ENCODE assay signal across 12 cellular contexts in genomic region chr6:129685640-129686031, GRCh38. TPM values are rescaled to one million over a fixed set of nuclear protein-coding genes. Genes with fewer than 3 reads are reported as not detected.
A peak's percentile ranks its signal among the peaks of the same experiment; 100 is the strongest.
DNase-seq lines count a peak whose midpoint lies in the region; ATAC-seq and TF ChIP-seq lines count a peak whose summit lies in the region.
"Had no signal": no experiment of that assay in that cellular context is flagged by ENCODE, and none has a peak within 500 bp of the region (broad histone marks: within the 10 kb centered on the region; RNA-seq: fewer than 3 reads in every experiment).

No MANE protein-coding gene starts in this region.

- H3K27ac ChIP-seq in DOHH2 (ENCODE audit: low read depth, low read length) (no peak overlapping the region), MM.1S (ENCODE audit: low read length) (peak overlapping the region; percentile 100; the same call in 1 of the 2 replicates), colonic mucosa (peak overlapping the region; percentile 46), psoas muscle (peak overlapping the region; percentile 90), SJCRH30 (no peak overlapping the region)

- TF ChIP-seq CTCF in DOHH2 (IDR thresholded peaks at IDR 0.05; ENCODE audit: low read depth, low read length, poor library complexity, severe bottlenecking), result no peak
- no peak for TF ChIP-seq CTCF in MM.1S (IDR thresholded peaks at IDR 0.05; ENCODE audit: low read length)
- TF ChIP-seq CTCF in colonic mucosa (IDR thresholded peaks at IDR 0.05), result no peak
- no peak for TF ChIP-seq CTCF in psoas muscle (IDR thresholded peaks at IDR 0.05)
- TF ChIP-seq CTCF in type B pancreatic cell (conservative IDR thresholded peaks at IDR 0.05), result no peak

- H4K20me1 ChIP-seq in DOHH2 (ENCODE audit: control insufficient read depth, insufficient read depth, low read depth, low read length) (0 out of 2 replicates have a peak, but pooled peaks cover 6% of the 10 kb centered on the region), MM.1S (ENCODE audit: insufficient read depth, low read length) (no peaks in the 10 kb centered on the region)

- no peaks in the 10 kb centered on the region for H3K79me2 ChIP-seq in DOHH2 (ENCODE audit: control insufficient read depth, low read length)
- peaks cover 78% of the 10 kb centered on the region for H3K79me2 ChIP-seq in MM.1S (ENCODE audit: low read length)

- H3K4me1 Mint-ChIP-seq in type B pancreatic cell (ENCODE audit: unreplicated experiment), result peaks cover 25% of the 10 kb centered on the region

- intact Hi-C loops in colonic mucosa (cut with DNase I), result no loop called here
- intact Hi-C loops in psoas muscle (cut with DNase I), result no loop called here

- H3K9ac ChIP-seq in MM.1S (ENCODE audit: low read length), result peak overlapping the region; percentile 34; the same call in 1 of the 2 replicates
- H3K9ac ChIP-seq in colonic mucosa (ENCODE audit: low read depth in 2 of 2, low read length in 2 of 2), result no peak overlapping the region

- H3K36me3 ChIP-seq in DOHH2 (ENCODE audit: control insufficient read depth, low read length) (no peaks in the 10 kb centered on the region), MM.1S (replicated peaks; ENCODE audit: insufficient read depth, low read length) (no peaks in the 10 kb centered on the region), colonic mucosa (no peaks in the 10 kb centered on the region), psoas muscle (ENCODE audit: insufficient read depth in 1 of 2, low read depth in 1 of 2) (no peaks in the 10 kb centered on the region), SJCRH30 (no peaks in the 10 kb centered on the region)

- no peak overlapping the region for H3K27ac Mint-ChIP-seq in type B pancreatic cell
- H3K27ac Mint-ChIP-seq: activated naive CD4-positive, alpha-beta T cell treated with anti-CD3 and anti-CD28 coated beads for 36 hours had no signal

- ATAC-seq in psoas muscle (no peak), HG03378 (IDR thresholded peaks at IDR 0.05; ENCODE audit: unreplicated experiment) (no peak)

- WGBS in psoas muscle, 3 donors, result 77 to 83% (median 77%) methylated on average over 5 of the region's 5 CpGs

- no peak overlapping the region for H3K4me3 Mint-ChIP-seq in type B pancreatic cell
- H3K4me3 Mint-ChIP-seq: activated naive CD4-positive, alpha-beta T cell treated with anti-CD3 and anti-CD28 coated beads for 36 hours had no signal

- no peaks in the 10 kb centered on the region for H3K9me2 ChIP-seq in DOHH2 (replicated peaks; ENCODE audit: control insufficient read depth, low read length)
- no peaks in the 10 kb centered on the region for H3K9me2 ChIP-seq in MM.1S (replicated peaks; ENCODE audit: insufficient read depth, low read length)

- no peak overlapping the region for H2AFZ ChIP-seq in MM.1S (ENCODE audit: low read length)

- no peak for DNase-seq in MM.1S
- no peak for DNase-seq in colonic mucosa
- DNase-seq in psoas muscle, result no peak
- DNase-seq in SJCRH30, result no peak
- no peak for DNase-seq in type B pancreatic cell (ENCODE audit: extremely low spot score, unreplicated experiment)
- DNase-seq: activated CD4-positive, CD25-positive, alpha-beta regulatory T cell; activated naive CD4-positive, alpha-beta T cell treated with anti-CD3 and anti-CD28 coated beads for 36 hours; DMS 273 treated with DMSO at 0.1 percent for 48 hours; effector CD4-positive, alpha-beta T cell; NCI-H2029 treated with DMSO at 0.1 percent for 48 hours had no signal

- H3K9me3 ChIP-seq in DOHH2 (ENCODE audit: control insufficient read depth, insufficient read depth, low read length), result no peaks in the 10 kb centered on the region
- H3K9me3 ChIP-seq in MM.1S (replicated peaks; ENCODE audit: insufficient read depth, low read length), result no peaks in the 10 kb centered on the region
- H3K9me3 ChIP-seq in colonic mucosa, result no peaks in the 10 kb centered on the region
- no peaks in the 10 kb centered on the region for H3K9me3 ChIP-seq in psoas muscle
- H3K9me3 ChIP-seq in SJCRH30 (replicated peaks), result no peaks in the 10 kb centered on the region

- H3K36me3 Mint-ChIP-seq in type B pancreatic cell, result no peaks in the 10 kb centered on the region

- H3K9me3 Mint-ChIP-seq in type B pancreatic cell, result peaks cover 4% of the 10 kb centered on the region
- H3K9me3 Mint-ChIP-seq: activated naive CD4-positive, alpha-beta T cell treated with anti-CD3 and anti-CD28 coated beads for 36 hours had no signal

- H3K4me1 ChIP-seq in DOHH2 (ENCODE audit: control insufficient read depth, low read length) (peaks cover 37% of the 10 kb centered on the region), MM.1S (ENCODE audit: low read length) (peaks cover 71% of the 10 kb centered on the region), colonic mucosa (peaks cover 8% of the 10 kb centered on the region), psoas muscle (peaks cover 58% of the 10 kb centered on the region), SJCRH30 (peaks cover 15% of the 10 kb centered on the region)

- no peaks in the 10 kb centered on the region for H3K27me3 Mint-ChIP-seq in type B pancreatic cell

- H3K27me3 ChIP-seq in DOHH2 (ENCODE audit: control insufficient read depth, low read length) (no peaks in the 10 kb centered on the region), MM.1S (replicated peaks; ENCODE audit: insufficient read depth, low read length) (no peaks in the 10 kb centered on the region), colonic mucosa (no peaks in the 10 kb centered on the region), psoas muscle (ENCODE audit: insufficient read depth in 3 of 3, low read length in 2 of 3) (no peaks in the 10 kb centered on the region), SJCRH30 (no peaks in the 10 kb centered on the region)

- H3K4me3 ChIP-seq in DOHH2 (ENCODE audit: low read length) (no peak overlapping the region), MM.1S (ENCODE audit: low read length) (no peak overlapping the region), colonic mucosa (no peak overlapping the region), psoas muscle (no peak overlapping the region), SJCRH30 (no peak overlapping the region)

- no peaks in the 10 kb centered on the region for H3F3A ChIP-seq in DOHH2 (ENCODE audit: control insufficient read depth, insufficient read depth)
- H3F3A ChIP-seq in MM.1S (ENCODE audit: insufficient read depth, low read length), result peaks cover 50% of the 10 kb centered on the region

- 0 out of 2 replicates have a peak overlapping the region, but pooled peaks have one; percentile 12 for H3K4me2 ChIP-seq in DOHH2 (ENCODE audit: low read length)
- peak overlapping the region; percentile 51; the same call in 1 of the 2 replicates for H3K4me2 ChIP-seq in MM.1S (ENCODE audit: low read depth, low read length)

RNA-seq across cellular contexts. Expression of gene ARHGAP18, which starts 24.3 kb away (rescaled TPM):
- 10 to 100 TPM; 18.7 to 28.3 TPM for total RNA-seq in colonic mucosa
- total RNA-seq in psoas muscle, result 1 to 10 TPM; 5.2 to 6.8 (median 5.5) TPM
- 1 to 10 TPM; 1.6 to 6.0 (median 4.3) TPM for polyA plus RNA-seq in psoas muscle
- 14.1 and 14.6 TPM in 2 replicates for total RNA-seq in SJCRH30 (2014; rRNA removed; shearing (Covaris generic))
- 9.2 and 12.0 TPM in 2 replicates for total RNA-seq in type B pancreatic cell (ENCODE audit: low replicate concordance)

Comparison
In these comparisons a context has a peak if more than half of its experiments do, and no peak if none do; other contexts are left out.
1. H3K27ac ChIP-seq: peak in MM.1S (single experiment), colonic mucosa (single experiment) and psoas muscle (single experiment); none in DOHH2 (single experiment) and SJCRH30 (single experiment).